ENCODE assay signal across 9 cellular contexts in the genomic region with DNA sequence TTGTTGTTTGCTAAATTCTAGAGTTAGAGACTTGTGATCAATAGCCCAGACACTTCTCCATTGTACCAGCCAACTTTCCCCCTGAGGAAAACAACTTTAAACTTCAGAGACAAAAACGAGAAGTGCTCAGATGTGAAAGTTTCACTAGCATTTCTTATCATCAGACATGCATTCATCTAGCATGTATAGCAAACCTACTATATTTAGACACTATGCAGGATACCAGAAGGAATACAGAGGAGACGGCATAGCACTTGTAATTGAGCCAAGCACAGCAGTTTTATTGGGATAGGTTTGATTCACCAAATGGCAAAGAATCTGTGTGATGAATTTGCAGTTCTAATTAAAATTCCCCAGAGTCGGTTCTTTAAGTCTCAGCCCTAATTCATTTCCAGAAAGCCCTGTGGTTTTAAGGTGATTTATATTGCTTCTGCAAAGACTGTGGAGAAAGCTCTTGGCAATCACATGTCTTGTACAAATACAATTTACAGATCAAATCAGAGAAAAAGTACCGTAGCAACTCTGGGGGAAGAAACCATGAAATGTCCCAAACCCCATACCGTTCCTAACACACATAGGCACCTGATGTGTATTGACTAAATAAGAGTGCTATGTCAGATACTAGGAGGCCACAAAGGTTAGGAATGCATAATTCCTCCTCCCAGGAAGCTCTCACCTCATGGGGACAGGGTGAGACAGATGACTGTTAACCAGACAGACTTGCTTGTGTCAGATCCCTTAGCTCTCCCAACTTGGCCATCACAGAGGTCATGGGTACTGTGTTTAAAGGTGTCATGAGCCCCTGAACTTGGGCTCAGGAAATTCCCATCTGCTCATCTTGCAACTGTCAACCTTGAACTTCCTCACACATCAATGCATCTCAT.
DNase-seq lines count a peak whose midpoint lies in the region; ATAC-seq lines count a peak whose summit lies in the region.
"Had no signal": no experiment of that assay in that cellular context is flagged by ENCODE, and none has a peak within 500 bp of the region (broad histone marks: within the 10 kb centered on the region; RNA-seq: fewer than 3 reads in every experiment).

No MANE protein-coding gene starts in this region.

- H3K27ac Mint-ChIP-seq in activated naive CD8-positive, alpha-beta T cell: peak overlapping the region; percentile 41

- H3K36me3 Mint-ChIP-seq in activated naive CD8-positive, alpha-beta T cell: no peaks in the 10 kb centered on the region

- ATAC-seq in GM19372 (IDR thresholded peaks at IDR 0.05; ENCODE audit: low read depth, unreplicated experiment): peak; percentile 53
- ATAC-seq in HG03103 (IDR thresholded peaks at IDR 0.05; ENCODE audit: low read depth, unreplicated experiment): peak; percentile 67

- no peak overlapping the region for H3K4me3 Mint-ChIP-seq in activated naive CD8-positive, alpha-beta T cell

- peaks cover 47% of the 10 kb centered on the region for H3K4me1 Mint-ChIP-seq in activated naive CD8-positive, alpha-beta T cell (ENCODE audit: low read depth)

- H3K9me3 Mint-ChIP-seq in activated naive CD8-positive, alpha-beta T cell (ENCODE audit: low read depth): no peaks in the 10 kb centered on the region

- peak overlapping the region; percentile 14; the same call in 1 of the 2 replicates for H3K4me3 ChIP-seq in GM08714 (ENCODE audit: low read length)
- H3K4me3 ChIP-seq: SJCRH30 had no signal

- no peak for DNase-seq in NK-92 (lab: John Stamatoyannopoulos, UW; ENCODE audit: unreplicated experiment)
- no peak for DNase-seq in activated gamma-delta T cell treated with Interleukin-2 at 50 U/mL for 16 hours
- no peak for DNase-seq in GOT3 (lab: John Stamatoyannopoulos, UW)
- DNase-seq in NCI-H345 treated with DMSO at 0.1 percent for 48 hours (lab: John Stamatoyannopoulos, UW; ENCODE audit: unreplicated experiment): no peak
- DNase-seq: SJCRH30 had no signal

- no peaks in the 10 kb centered on the region for H3K27me3 Mint-ChIP-seq in activated naive CD8-positive, alpha-beta T cell
